Comparison of ENCODE assay signal across 8 cellular contexts in the genomic region with DNA sequence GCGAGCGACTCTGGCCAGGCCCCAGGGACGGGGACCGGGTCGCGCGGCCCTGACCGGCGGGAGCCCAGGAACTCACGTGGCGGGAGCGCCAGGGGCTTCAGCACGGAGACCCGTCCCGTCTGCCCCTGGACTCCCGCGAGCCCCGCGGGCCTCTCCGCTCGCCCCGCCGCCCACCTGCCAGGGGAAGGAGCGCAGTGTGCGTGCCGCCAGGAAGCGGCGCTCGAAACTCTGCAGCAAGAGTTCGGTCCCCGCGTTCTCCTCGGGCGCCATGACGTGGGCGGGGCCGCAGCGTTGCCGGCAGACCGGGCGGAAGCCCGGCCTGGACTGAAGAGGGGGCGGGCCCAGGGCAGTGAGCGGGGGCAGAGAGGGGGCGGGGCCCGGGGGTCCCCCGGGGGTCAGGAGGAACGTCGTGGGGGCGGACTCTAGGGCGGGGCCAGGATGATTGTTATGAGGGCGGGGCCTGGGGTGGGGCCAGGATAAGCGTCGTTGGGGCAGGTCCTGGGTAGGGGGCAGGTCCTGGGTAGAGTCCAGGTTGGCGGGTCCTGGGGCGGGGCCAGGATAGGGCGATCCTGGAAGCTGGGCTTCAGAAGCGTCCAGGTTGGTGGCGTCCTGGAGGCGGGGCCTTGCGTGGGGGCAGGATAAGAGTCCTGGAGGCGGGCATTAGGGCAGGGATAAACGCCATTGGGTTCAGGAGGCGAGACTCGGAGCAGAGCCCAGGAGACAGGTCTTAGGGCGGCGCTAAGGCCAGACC. TPM values are rescaled to one million over a fixed set of nuclear protein-coding genes. Genes with fewer than 3 reads are reported as not detected.
DNase-seq lines count a peak whose midpoint lies in the region; ATAC-seq and TF ChIP-seq lines count a peak whose summit lies in the region.
"Not testable (repeated sequence)": the region's sequence is repeated elsewhere in the genome, so short reads cannot be mapped to it uniquely, and the experiment has no call there.

A gene with protein sequence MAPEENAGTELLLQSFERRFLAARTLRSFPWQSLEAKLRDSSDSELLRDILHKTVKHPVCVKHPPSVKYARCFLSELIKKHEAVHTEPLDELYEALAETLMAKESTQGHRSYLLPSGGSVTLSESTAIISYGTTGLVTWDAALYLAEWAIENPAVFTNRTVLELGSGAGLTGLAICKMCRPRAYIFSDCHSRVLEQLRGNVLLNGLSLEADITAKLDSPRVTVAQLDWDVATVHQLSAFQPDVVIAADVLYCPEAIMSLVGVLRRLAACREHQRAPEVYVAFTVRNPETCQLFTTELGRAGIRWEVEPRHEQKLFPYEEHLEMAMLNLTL (minus strand): TSS at position 326 of the 751 bp plus-strand sequence. CDS start 56 bp downstream, at position 270.

- H3K4me3 ChIP-seq in AG04450 (ENCODE audit: low read depth, low read length) = peak within 1 kb of the TSS; percentile 75

- ATAC-seq in GM19035 (IDR thresholded peaks at IDR 0.05; ENCODE audit: unreplicated experiment) (peak; percentile 96), HG03342 (IDR thresholded peaks at IDR 0.05; ENCODE audit: unreplicated experiment) (peak; percentile 95)

- DNase-seq in AG04450 (ENCODE audit: low read depth, low spot score) = peak; percentile 99
- peak; percentile 99 for DNase-seq in NCI-H345 treated with DMSO at 0.1 percent for 48 hours (lab: John Stamatoyannopoulos, UW; ENCODE audit: unreplicated experiment)
- peak; percentile 87 to 97 (median 91) for DNase-seq in activated CD4-positive, CD25-positive, alpha-beta regulatory T cell (lab: John Stamatoyannopoulos, UW)
- peak; percentile 90 to 96 for DNase-seq in cerebellar nuclear complex (lab: John Stamatoyannopoulos, UW)
- DNase-seq in islet precursor cell = peak; percentile 100
- peak; percentile 87 to 97 for DNase-seq in stimulated activated CD4-positive, alpha-beta T cell treated with anti-CD3 and anti-CD28 coated beads, Interleukin-12 subunit alpha, Interleukin-12 subunit beta, amount 100 ng/mL, for 24 hours (ENCODE audit: low read depth in 2 of 2)

- CTCF ChIA-PET in AG04450 (lab: Charles Lee) = not testable (repeated sequence)

- H3K9me3 ChIP-seq in AG04450 (ENCODE audit: control insufficient read depth, insufficient read depth, low read length) = not testable (repeated sequence)

- not testable (repeated sequence) for H3K27me3 ChIP-seq in AG04450 (ENCODE audit: control insufficient read depth, insufficient read depth, low read length)

- POLR2A ChIA-PET in AG04450 (lab: Yijun Ruan, JAX) = interaction anchor here (0.6 to 1.2 kb wide), 3 partner anchors 25 to 198 kb away, joined by 3 to 5 read pairs (median 4); a partner anchor contains a TSS

- peak within 1 kb of the TSS; percentile 31 for H3K27ac ChIP-seq in AG04450 (ENCODE audit: low read depth, low read length)

- not testable (repeated sequence) for TF ChIP-seq CTCF in AG04450 (IDR thresholded peaks at IDR 0.05; ENCODE audit: low read depth, low read length)

RNA-seq across cellular contexts. Expression of the gene that starts here (rescaled TPM):
- polyA plus RNA-seq in AG04450 (2011; rRNA removed) = 6.1 and 8.2 TPM in 2 replicates
- 3.8 and 7.2 TPM in 2 replicates for polyA minus RNA-seq in AG04450 (2011; rRNA and poly(A)+ RNA removed)

Comparison
In these comparisons a context has a peak if more than half of its experiments do, and no peak if none do; other contexts are left out.
1. Peak in every context shown above with its lines: DNase-seq, ATAC-seq, H3K4me3 ChIP-seq and H3K27ac ChIP-seq.